In genomic region chr12:96516472-96517417, GRCh38 we compare ENCODE assay signal across 8 cellular contexts. TPM values are rescaled to one million over a fixed set of nuclear protein-coding genes. Genes with fewer than 3 reads are reported as not detected.
DNase-seq lines count a peak whose midpoint lies in the region; ATAC-seq, FAIRE-seq and TF ChIP-seq lines count a peak whose summit lies in the region.

No MANE protein-coding gene starts in this region.

- no peaks in the 10 kb centered on the region for H3K9me3 Mint-ChIP-seq in activated T-helper 1 cell treated with anti-CD3 and anti-CD28 coated beads, Interleukin-12 subunit alpha, Interleukin-12 subunit beta, Interleukin-2, Interleukin-4 antibody, amounts not matched to agents 30 ng/mL and 10 ng/mL and 1 ng/mL, durations not matched to agents 14 hours and 24 hours and 36 hours

- H3K27ac ChIP-seq in thoracic aorta = no peak overlapping the region

- ATAC-seq in GM21423 (IDR thresholded peaks at IDR 0.05; ENCODE audit: unreplicated experiment) (peak; percentile 68), thoracic aorta (ENCODE audit: insufficient number of reproducible peaks, low FRiP score, low read depth) (no peak)

- H3K4me1 ChIP-seq in thoracic aorta (ENCODE audit: control insufficient read depth in 1 of 2, low read depth in 2 of 2) = no peaks in the 10 kb centered on the region

- H3K27me3 ChIP-seq in thoracic aorta (replicated peaks; ENCODE audit: insufficient read depth) = no peaks in the 10 kb centered on the region

- intact Hi-C loops in activated T-helper 1 cell treated with anti-CD3 and anti-CD28 coated beads, Interleukin-12 subunit alpha, Interleukin-12 subunit beta, Interleukin-2, Interleukin-4 antibody, amounts not matched to agents 30 ng/mL and 10 ng/mL and 1 ng/mL, durations not matched to agents 14 hours and 24 hours and 36 hours (cut with micrococcal nuclease) = loop anchor here (1.0 to 10.0 kb wide), 20 partner anchors 14 to 1400 kb away; partner anchors contain the start of genes AMDHD1, CCDC38, CFAP54 and FGD6

- no peaks in the 10 kb centered on the region for H3K9me3 ChIP-seq in thoracic aorta

- H3K4me3 Mint-ChIP-seq in activated T-helper 1 cell treated with anti-CD3 and anti-CD28 coated beads, Interleukin-12 subunit alpha, Interleukin-12 subunit beta, Interleukin-2, Interleukin-4 antibody, amounts not matched to agents 30 ng/mL and 10 ng/mL and 1 ng/mL, durations not matched to agents 14 hours and 24 hours and 36 hours = peak overlapping the region; percentile 47

- DNase-seq in DMS53 treated with DMSO at 0.1 percent for 48 hours (lab: John Stamatoyannopoulos, UW; ENCODE audit: unreplicated experiment) = peak; percentile 83
- peak; percentile 36 for DNase-seq in HuH-7 (ENCODE audit: low spot score)
- peak; percentile 43 for DNase-seq in RCC 7860 (ENCODE audit: low spot score)
- DNase-seq in activated T-helper 1 cell treated with anti-CD3 and anti-CD28 coated beads, Interleukin-12 subunit alpha, Interleukin-12 subunit beta, Interleukin-2, Interleukin-4 antibody, amounts not matched to agents 30 ng/mL and 10 ng/mL and 1 ng/mL, durations not matched to agents 14 hours and 24 hours and 36 hours (ENCODE audit: low spot score) = peak; percentile 71
- peak; percentile 92 for DNase-seq in fibroblast of pulmonary artery (ENCODE audit: low read depth)
- peak in 47 of 56 donors; percentile 2 to 88 (median 36) for DNase-seq in nucleus accumbens (lab: John Stamatoyannopoulos, UW)
- no peak for DNase-seq in thoracic aorta (ENCODE audit: low spot score)

- peaks cover 2% of the 10 kb centered on the region for H3K36me3 Mint-ChIP-seq in activated T-helper 1 cell treated with anti-CD3 and anti-CD28 coated beads, Interleukin-12 subunit alpha, Interleukin-12 subunit beta, Interleukin-2, Interleukin-4 antibody, amounts not matched to agents 30 ng/mL and 10 ng/mL and 1 ng/mL, durations not matched to agents 14 hours and 24 hours and 36 hours (ENCODE audit: low read depth)

- no peaks in the 10 kb centered on the region for H3K36me3 ChIP-seq in thoracic aorta

- H3K27ac Mint-ChIP-seq in activated T-helper 1 cell treated with anti-CD3 and anti-CD28 coated beads, Interleukin-12 subunit alpha, Interleukin-12 subunit beta, Interleukin-2, Interleukin-4 antibody, amounts not matched to agents 30 ng/mL and 10 ng/mL and 1 ng/mL, durations not matched to agents 14 hours and 24 hours and 36 hours = peak overlapping the region; percentile 70

- H3K4me3 ChIP-seq in fibroblast of pulmonary artery (replicated peaks; ENCODE audit: low read depth, low read length) (no peak overlapping the region), thoracic aorta (no peak overlapping the region)

- H3K27me3 Mint-ChIP-seq in activated T-helper 1 cell treated with anti-CD3 and anti-CD28 coated beads, Interleukin-12 subunit alpha, Interleukin-12 subunit beta, Interleukin-2, Interleukin-4 antibody, amounts not matched to agents 30 ng/mL and 10 ng/mL and 1 ng/mL, durations not matched to agents 14 hours and 24 hours and 36 hours (ENCODE audit: insufficient read depth) = no peaks in the 10 kb centered on the region

- TF ChIP-seq CTCF in fibroblast of pulmonary artery (IDR thresholded peaks at IDR 0.05; ENCODE audit: low read length, missing control alignments) (peak; percentile 47), thoracic aorta (IDR thresholded peaks at IDR 0.05) (peak; percentile 60)

- peak; percentile 86 for FAIRE-seq in RCC 7860 (lab: Jason Lieb, UNC)

- peaks cover 18% of the 10 kb centered on the region for H3K4me1 Mint-ChIP-seq in activated T-helper 1 cell treated with anti-CD3 and anti-CD28 coated beads, Interleukin-12 subunit alpha, Interleukin-12 subunit beta, Interleukin-2, Interleukin-4 antibody, amounts not matched to agents 30 ng/mL and 10 ng/mL and 1 ng/mL, durations not matched to agents 14 hours and 24 hours and 36 hours (ENCODE audit: low read depth)

RNA-seq across cellular contexts. Expression of gene CFAP54, which starts 27.4 kb away (rescaled TPM):
- 0.17 and 0.34 TPM in 2 replicates for total RNA-seq in activated T-helper 1 cell treated with anti-CD3 and anti-CD28 coated beads, Interleukin-12 subunit alpha, Interleukin-12 subunit beta, Interleukin-2, Interleukin-4 antibody, amounts not matched to agents 30 ng/mL and 10 ng/mL and 1 ng/mL, durations not matched to agents 14 hours and 24 hours and 36 hours
- total RNA-seq in thoracic aorta = 1 to 10 TPM; 1.1 to 4.2 TPM
